In genomic region chr10:103111031-103111917, GRCh38 we compare ENCODE assay signal across 9 cellular contexts.
DNase-seq lines count a peak whose midpoint lies in the region; ATAC-seq, FAIRE-seq and TF ChIP-seq lines count a peak whose summit lies in the region.
"Had no signal": no experiment of that assay in that cellular context is flagged by ENCODE, and none has a peak within 500 bp of the region (broad histone marks: within the 10 kb centered on the region; RNA-seq: fewer than 3 reads in every experiment).

No MANE protein-coding gene starts in this region.

- peak overlapping the region; percentile 90 for H3K27ac Mint-ChIP-seq in activated T-cell treated with anti-CD3 and anti-CD28 coated beads, Interleukin-2, amount 50 U/mL, for 24 hours
- no peak overlapping the region for H3K27ac Mint-ChIP-seq in CD4-positive, alpha-beta T cell

- peaks cover 2% of the 10 kb centered on the region for H3K9me3 Mint-ChIP-seq in activated T-cell treated with anti-CD3 and anti-CD28 coated beads, Interleukin-2, amount 50 U/mL, for 24 hours
- H3K9me3 Mint-ChIP-seq in CD4-positive, alpha-beta T cell = no peaks in the 10 kb centered on the region

- intact Hi-C loops in GM12878 (cut with micrococcal nuclease; ENCODE audit: unreplicated experiment) (loop anchor here (2.0 kb wide), 1 partner anchor 74 kb away; no protein-coding TSS in a partner anchor), posterior cingulate gyrus (cut with DNase I) (no loop called here)
- intact Hi-C loops in CD4-positive, alpha-beta T cell (cut with DNase I, micrococcal nuclease) = no loop called here

- no peak overlapping the region for H2AFZ ChIP-seq in GM12878 (ENCODE audit: control insufficient read depth, low read depth, low read length)

- H3K27ac ChIP-seq in GM12878 (ENCODE audit: control insufficient read depth, insufficient read depth) (peak overlapping the region; percentile 59), WERI-Rb-1 (no peak overlapping the region)
- H3K27ac ChIP-seq in CD4-positive, alpha-beta T cell (ENCODE audit: low read depth, low read length) = no peak overlapping the region
- H3K27ac ChIP-seq: pancreas had no signal

- TF ChIP-seq EP300 in GM12878 (IDR thresholded peaks at IDR 0.05; ENCODE audit: borderline replicate concordance in 1 of 2, control insufficient read depth in 1 of 2, low read depth in 2 of 2, low read length in 2 of 2) = peak; percentile 57 to 84; a peak in 3 of 4 replicates

- TF ChIP-seq POLR2A in GM12878 (IDR thresholded peaks at IDR 0.05; ENCODE audit: low read depth, low read length) = no peak

- H3K36me3 ChIP-seq in GM12878 (ENCODE audit: control insufficient read depth in 2 of 2, insufficient read depth in 2 of 2, low read length in 1 of 2) (no peaks in the 10 kb centered on the region), WERI-Rb-1 (no peaks in the 10 kb centered on the region)

- H3K27me3 Mint-ChIP-seq in activated T-cell treated with anti-CD3 and anti-CD28 coated beads, Interleukin-2, amount 50 U/mL, for 24 hours = no peaks in the 10 kb centered on the region
- no peaks in the 10 kb centered on the region for H3K27me3 Mint-ChIP-seq in CD4-positive, alpha-beta T cell

- 15% methylated on average over 2 of the region's 2 CpGs for WGBS in GM12878 (ENCODE audit: insufficient coverage, insufficient replicate concordance, low lambda C conversion rate, missing lambda C conversion rate)

- peak; percentile 65 for FAIRE-seq in GM12878 (lab: Jason Lieb, UNC)
- FAIRE-seq: pancreas had no signal

- in situ Hi-C loops in GM12878 (cut with MboI) = no loop called here

- no peaks in the 10 kb centered on the region for H3K27me3 ChIP-seq in GM12878 (replicated peaks in 1 of 2; ENCODE audit: control insufficient read depth in 2 of 2, insufficient read depth in 2 of 2, low read length in 1 of 2)
- H3K27me3 ChIP-seq in CD4-positive, alpha-beta T cell (ENCODE audit: control insufficient read depth, insufficient read depth, low read length) = no peaks in the 10 kb centered on the region
- H3K27me3 ChIP-seq in WERI-Rb-1 (ENCODE audit: insufficient read depth, low read depth, severe bottlenecking) = no peaks in the 10 kb centered on the region
- H3K27me3 ChIP-seq: pancreas had no signal

- no TSS peak for BruUV-seq in GM12878 (replicated peaks; lab: Mats Ljungman, UMichigan)

- H3K9ac ChIP-seq in GM12878 (ENCODE audit: control insufficient read depth, insufficient read depth, low read length) = 0 out of 2 replicates have a peak overlapping the region, but pooled peaks have one; percentile 13

- H3K79me2 ChIP-seq in GM12878 (ENCODE audit: control insufficient read depth, insufficient read depth, low read length) = peaks cover 14% of the 10 kb centered on the region

- peaks cover 36% of the 10 kb centered on the region for H3K4me1 Mint-ChIP-seq in activated T-cell treated with anti-CD3 and anti-CD28 coated beads, Interleukin-2, amount 50 U/mL, for 24 hours (ENCODE audit: low read depth)
- H3K4me1 Mint-ChIP-seq in CD4-positive, alpha-beta T cell (ENCODE audit: low read depth) = peaks cover 11% of the 10 kb centered on the region

- peaks cover 39% of the 10 kb centered on the region for H3K4me1 ChIP-seq in GM12878 (ENCODE audit: control insufficient read depth, insufficient read depth, low read length)

- SMC1A ChIA-PET in GM12878 (lab: Charles Lee; ENCODE audit: uncharacterized antibody, unreplicated experiment) = interaction anchor here (0.6 to 5.9 kb wide), 23 partner anchors 9 to 276 kb away, joined by 3 to 49 read pairs (median 6); partner anchors contain the start of gene NT5C2

- no peak for DNase-seq in activated T-cell treated with anti-CD3 and anti-CD28 coated beads, Interleukin-2, amount 50 U/mL, for 24 hours
- no peak for DNase-seq in activated T-cell treated with anti-CD3 and anti-CD28 coated beads for 4 hours
- DNase-seq in GM12878 (ENCODE audit: low read depth, low spot score) = peak; percentile 81
- DNase-seq in myocyte (ENCODE audit: low read depth) = peak; percentile 92
- DNase-seq in CD4-positive, alpha-beta T cell = no peak
- no peak for DNase-seq in posterior cingulate gyrus
- no peak for DNase-seq in WERI-Rb-1
- DNase-seq: pancreas had no signal

- peaks cover 44% of the 10 kb centered on the region for H3K36me3 Mint-ChIP-seq in activated T-cell treated with anti-CD3 and anti-CD28 coated beads, Interleukin-2, amount 50 U/mL, for 24 hours (ENCODE audit: low read depth)
- H3K36me3 Mint-ChIP-seq in CD4-positive, alpha-beta T cell (ENCODE audit: low read depth) = peaks cover 26% of the 10 kb centered on the region

- H3K4me3 ChIP-seq in GM12878 (peak overlapping the region; percentile 25; the same call in 1 of the 2 replicates), WERI-Rb-1 (ENCODE audit: low read depth, low read length) (no peak overlapping the region)
- H3K4me3 ChIP-seq: pancreas had no signal

- RAD21 ChIA-PET in GM12878 (lab: Charles Lee; ENCODE audit: unreplicated experiment) = interaction anchor here (0.8 to 4.8 kb wide), 12 partner anchors 13 to 133 kb away, joined by 3 to 67 read pairs (median 4); partner anchors contain the start of gene NT5C2

- peak overlapping the region; percentile 66 for H3K4me2 ChIP-seq in GM12878 (ENCODE audit: control insufficient read depth, insufficient read depth)

- no peaks in the 10 kb centered on the region for H4K20me1 ChIP-seq in GM12878 (ENCODE audit: control insufficient read depth, insufficient read depth)

- POLR2A ChIA-PET in GM12878 (lab: Charles Lee) = interaction anchor here (0.6 to 3.2 kb wide), 10 partner anchors 10 to 189 kb away, joined by 3 to 31 read pairs (median 4); partner anchors contain the start of gene NT5C2
- POLR2A ChIA-PET in CD4-positive, alpha-beta T cell (lab: Charles Lee) = no interaction called here

- CTCF ChIA-PET in GM12878 (lab: Yijun Ruan, JAX) = interaction anchor here (0.6 to 3.2 kb wide), 13 partner anchors 10 to 194 kb away, joined by 3 to 16 read pairs (median 5); partner anchors contain the start of gene CNNM2
- CTCF ChIA-PET in CD4-positive, alpha-beta T cell (lab: Charles Lee) = interaction anchor here (1.1 kb wide), 1 partner anchor 193 kb away, joined by 3 read pairs; the partner anchor contains the start of gene CNNM2

- ATAC-seq in HG03066 (IDR thresholded peaks at IDR 0.05; ENCODE audit: low read depth, unreplicated experiment) = peak; percentile 70
- peak; percentile 74 for ATAC-seq in GM12878
- no peak for ATAC-seq in CD4-positive, alpha-beta T cell (ENCODE audit: poor library complexity)

- H3K9me3 ChIP-seq in GM12878 (replicated peaks; ENCODE audit: control insufficient read depth, insufficient read depth, low read length) = no peaks in the 10 kb centered on the region; the same call in 2 of the 3 replicates
- H3K9me3 ChIP-seq in CD4-positive, alpha-beta T cell (ENCODE audit: control insufficient read depth, low read length) = no peaks in the 10 kb centered on the region
- H3K9me3 ChIP-seq in WERI-Rb-1 (ENCODE audit: severe bottlenecking) = no peaks in the 10 kb centered on the region
- H3K9me3 ChIP-seq: pancreas had no signal

- no peak for TF ChIP-seq RAD21 in GM12878 (IDR thresholded peaks at IDR 0.05; ENCODE audit: insufficient read depth, low read depth, low read length)

- H3K4me3 Mint-ChIP-seq in activated T-cell treated with anti-CD3 and anti-CD28 coated beads, Interleukin-2, amount 50 U/mL, for 24 hours = no peak overlapping the region
- H3K4me3 Mint-ChIP-seq in CD4-positive, alpha-beta T cell = no peak overlapping the region

- TF ChIP-seq CTCF in GM12878 (IDR thresholded peaks at IDR 0.05 in 2 of 3, conservative IDR thresholded peaks at IDR 0.05 in 1 of 3; ENCODE audit: control insufficient read depth in 2 of 3, extremely low read depth in 1 of 3, insufficient read depth in 1 of 3, low read depth in 3 of 3, low read length in 3 of 3) = no peak
- TF ChIP-seq CTCF in CD4-positive, alpha-beta T cell (IDR thresholded peaks at IDR 0.05) = no peak
- no peak for TF ChIP-seq CTCF in WERI-Rb-1 (IDR thresholded peaks at IDR 0.05; ENCODE audit: low read depth, low read length)

TF ChIP-seq in GM12878, 131 proteins besides CTCF, POLR2A, EP300 and RAD21 (continues in another document):
- TF ChIP-seq NR2C1 (IDR thresholded peaks at IDR 0.05) = no peak
- TF ChIP-seq, protein P1, sequence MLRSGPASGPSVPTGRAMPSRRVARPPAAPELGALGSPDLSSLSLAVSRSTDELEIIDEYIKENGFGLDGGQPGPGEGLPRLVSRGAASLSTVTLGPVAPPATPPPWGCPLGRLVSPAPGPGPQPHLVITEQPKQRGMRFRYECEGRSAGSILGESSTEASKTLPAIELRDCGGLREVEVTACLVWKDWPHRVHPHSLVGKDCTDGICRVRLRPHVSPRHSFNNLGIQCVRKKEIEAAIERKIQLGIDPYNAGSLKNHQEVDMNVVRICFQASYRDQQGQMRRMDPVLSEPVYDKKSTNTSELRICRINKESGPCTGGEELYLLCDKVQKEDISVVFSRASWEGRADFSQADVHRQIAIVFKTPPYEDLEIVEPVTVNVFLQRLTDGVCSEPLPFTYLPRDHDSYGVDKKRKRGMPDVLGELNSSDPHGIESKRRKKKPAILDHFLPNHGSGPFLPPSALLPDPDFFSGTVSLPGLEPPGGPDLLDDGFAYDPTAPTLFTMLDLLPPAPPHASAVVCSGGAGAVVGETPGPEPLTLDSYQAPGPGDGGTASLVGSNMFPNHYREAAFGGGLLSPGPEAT (IDR thresholded peaks at IDR 0.05; ENCODE audit: low read depth) = peak; percentile 49; the same call in 1 of the 2 replicates
- no peak for TF ChIP-seq MYB (IDR thresholded peaks at IDR 0.05; ENCODE audit: borderline replicate concordance, low read depth, low read length)
- 0 out of 2 replicates have a peak, but pooled peaks have one; percentile 38 for TF ChIP-seq IRF4 (IDR thresholded peaks at IDR 0.05; ENCODE audit: low read depth, low read length)
- TF ChIP-seq CREM (IDR thresholded peaks at IDR 0.05; ENCODE audit: low read depth) = peak; percentile 64
- no peak for TF ChIP-seq RELA (IDR thresholded peaks at IDR 0.05; ENCODE audit: borderline replicate concordance, partially characterized antibody)
- no peak for TF ChIP-seq HDAC2 (IDR thresholded peaks at IDR 0.05)
- no peak for TF ChIP-seq ASH2L (IDR thresholded peaks at IDR 0.05; ENCODE audit: borderline replicate concordance, low read depth)
- TF ChIP-seq MTA2 (IDR thresholded peaks at IDR 0.05; ENCODE audit: low read depth) = peak; percentile 73; the same call in 1 of the 2 replicates
- TF ChIP-seq STAT3 (IDR thresholded peaks at IDR 0.05; ENCODE audit: low read depth, low read length) = 0 out of 2 replicates have a peak, but pooled peaks have one; percentile 31
- TF ChIP-seq TARDBP (IDR thresholded peaks at IDR 0.05; ENCODE audit: borderline replicate concordance) = no peak
- TF ChIP-seq CHD2 (IDR thresholded peaks at IDR 0.05; ENCODE audit: borderline replicate concordance, low read depth, low read length) = no peak
- no peak for TF ChIP-seq LARP7 (IDR thresholded peaks at IDR 0.05)
- TF ChIP-seq BACH1 (IDR thresholded peaks at IDR 0.05; ENCODE audit: borderline replicate concordance) = peak; percentile 38; the same call in 1 of the 2 replicates
- peak; percentile 49 for TF ChIP-seq MEF2B (IDR thresholded peaks at IDR 0.05; ENCODE audit: partially characterized antibody, poor library complexity, severe bottlenecking)
- peak; percentile 49; the same call in 1 of the 2 replicates for TF ChIP-seq TCF3 (IDR thresholded peaks at IDR 0.05; ENCODE audit: borderline replicate concordance, insufficient read depth, low read depth, low read length)

Comparison
In these comparisons a context has a peak if more than half of its experiments do, and no peak if none do; other contexts are left out.
1. DNase-seq: peak in GM12878 (single experiment) and myocyte (single experiment); none in activated T-cell treated with anti-CD3 and anti-CD28 coated beads, Interleukin-2, amount 50 U/mL, for 24 hours (single experiment), activated T-cell treated with anti-CD3 and anti-CD28 coated beads for 4 hours (single experiment), CD4-positive, alpha-beta T cell (0 of 10), posterior cingulate gyrus (0 of 10) and WERI-Rb-1 (single experiment).